9 cellular contexts compared by ENCODE assay signal in the genomic region with DNA sequence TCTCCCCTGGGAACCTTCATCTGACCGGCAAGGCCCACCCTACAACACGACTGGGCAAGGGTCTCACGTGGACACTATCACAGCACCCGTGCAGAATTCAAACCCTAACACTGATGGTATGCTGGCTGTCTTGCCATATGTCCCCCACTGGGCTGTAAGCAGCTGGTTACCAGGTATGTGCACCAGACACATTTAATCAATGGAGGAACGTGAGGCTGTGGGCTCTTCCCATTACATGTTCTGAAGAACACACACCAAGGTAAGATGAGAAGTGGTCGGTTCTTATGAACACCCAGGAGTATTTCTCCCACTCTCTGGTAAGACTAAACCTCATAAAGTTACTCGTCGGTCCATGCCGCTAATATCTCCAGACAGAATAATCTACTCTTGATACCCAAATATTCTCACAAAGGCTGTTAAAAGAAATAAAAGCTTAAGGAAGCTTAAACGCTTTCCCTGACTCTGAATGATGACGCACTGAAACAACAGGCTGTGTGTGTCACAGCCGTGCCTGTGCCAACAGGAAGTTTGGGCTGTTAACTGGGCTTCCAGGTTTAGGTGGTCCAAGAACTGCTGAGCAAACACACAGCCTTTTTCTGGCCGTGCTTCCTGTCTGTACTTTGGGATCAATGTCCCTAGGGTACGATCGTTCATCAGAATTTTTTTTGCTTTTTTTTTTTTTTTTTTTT.
DNase-seq lines count a peak whose midpoint lies in the region; ATAC-seq and TF ChIP-seq lines count a peak whose summit lies in the region.
"Had no signal": no experiment of that assay in that cellular context is flagged by ENCODE, and none has a peak within 500 bp of the region (broad histone marks: within the 10 kb centered on the region; RNA-seq: fewer than 3 reads in every experiment).

No MANE protein-coding gene starts in this region.

- POLR2A ChIA-PET in CD4-positive, alpha-beta memory T cell (lab: Charles Lee; ENCODE audit: partially characterized antibody), result no interaction called here

- H3K4me3 Mint-ChIP-seq in CD4-positive, alpha-beta memory T cell, result no peak overlapping the region
- H3K4me3 Mint-ChIP-seq in natural killer cell treated with Interleukin-12 subunit alpha and Interleukin-12 subunit beta and Interleukin-15 and Interleukin-18, amount 100 ng/mL, for 72 hours, result no peak overlapping the region
- H3K4me3 Mint-ChIP-seq: activated naive CD8-positive, alpha-beta T cell treated with anti-CD3 and anti-CD28 coated beads, Interleukin-2, amount 10 ng/mL, durations not matched to agents 7 days and 5 days had no signal

- H3K27ac ChIP-seq in duodenal mucosa (ENCODE audit: low read depth, low read length) (peak overlapping the region; percentile 15), transverse colon (peak overlapping the region; percentile 28 to 43 (median 40))
- no peak overlapping the region for H3K27ac ChIP-seq in CD4-positive, alpha-beta memory T cell (ENCODE audit: low read depth, low read length)
- H3K27ac ChIP-seq: neutrophil had no signal

- in situ Hi-C loops in transverse colon (cut with MboI; ENCODE audit: low pct_ligation_motif_present in 1 of 4, low pct_unique_long_range_greater_than_20kb in 1 of 4, low sequenced_read_pairs in 3 of 4), result no loop called here

- H3K27me3 Mint-ChIP-seq in CD4-positive, alpha-beta memory T cell, result no peaks in the 10 kb centered on the region
- no peaks in the 10 kb centered on the region for H3K27me3 Mint-ChIP-seq in natural killer cell treated with Interleukin-12 subunit alpha and Interleukin-12 subunit beta and Interleukin-15 and Interleukin-18, amount 100 ng/mL, for 72 hours
- H3K27me3 Mint-ChIP-seq: activated naive CD8-positive, alpha-beta T cell treated with anti-CD3 and anti-CD28 coated beads, Interleukin-2, amount 10 ng/mL, durations not matched to agents 7 days and 5 days had no signal

- CTCF ChIA-PET in CD4-positive, alpha-beta memory T cell (lab: Charles Lee; ENCODE audit: partially characterized antibody), result no interaction called here

- H3K9ac ChIP-seq in duodenal mucosa (ENCODE audit: low read depth in 1 of 2, low read length in 2 of 2), result peak overlapping the region in 1 of 2 donors; percentile 0

- TF ChIP-seq POLR2A in lower leg skin (IDR thresholded peaks at IDR 0.05) (no peak), transverse colon (IDR thresholded peaks at IDR 0.05) (no peak)

- TF ChIP-seq CTCF in lower leg skin (IDR thresholded peaks at IDR 0.05) (no peak), transverse colon (IDR thresholded peaks at IDR 0.05) (no peak)

- no peaks in the 10 kb centered on the region for H3K9me3 Mint-ChIP-seq in CD4-positive, alpha-beta memory T cell
- H3K9me3 Mint-ChIP-seq in natural killer cell treated with Interleukin-12 subunit alpha and Interleukin-12 subunit beta and Interleukin-15 and Interleukin-18, amount 100 ng/mL, for 72 hours, result no peaks in the 10 kb centered on the region
- H3K9me3 Mint-ChIP-seq: activated naive CD8-positive, alpha-beta T cell treated with anti-CD3 and anti-CD28 coated beads, Interleukin-2, amount 10 ng/mL, durations not matched to agents 7 days and 5 days had no signal

- peak overlapping the region in 2 of 7 donors; percentile 31 to 70 for H3K27ac Mint-ChIP-seq in CD4-positive, alpha-beta memory T cell
- H3K27ac Mint-ChIP-seq in natural killer cell treated with Interleukin-12 subunit alpha and Interleukin-12 subunit beta and Interleukin-15 and Interleukin-18, amount 100 ng/mL, for 72 hours, result no peak overlapping the region
- H3K27ac Mint-ChIP-seq: activated naive CD8-positive, alpha-beta T cell treated with anti-CD3 and anti-CD28 coated beads, Interleukin-2, amount 10 ng/mL, durations not matched to agents 7 days and 5 days had no signal

- H3K36me3 Mint-ChIP-seq in CD4-positive, alpha-beta memory T cell, result peaks cover 10 to 25% of the 10 kb centered on the region in 2 donors
- peaks cover 6% of the 10 kb centered on the region for H3K36me3 Mint-ChIP-seq in natural killer cell treated with Interleukin-12 subunit alpha and Interleukin-12 subunit beta and Interleukin-15 and Interleukin-18, amount 100 ng/mL, for 72 hours

- DNase-seq in NCI-H2029 treated with DMSO at 0.1 percent for 48 hours (lab: John Stamatoyannopoulos, UW), result peak; percentile 75
- DNase-seq in lower leg skin (ENCODE audit: low spot score in 2 of 2), result peak; percentile 36 to 81
- peak; percentile 56 for DNase-seq in transverse colon
- DNase-seq in CD4-positive, alpha-beta memory T cell, result no peak
- no peak for DNase-seq in natural killer cell treated with Interleukin-12 subunit alpha and Interleukin-12 subunit beta and Interleukin-15 and Interleukin-18, amount 100 ng/mL, for 72 hours (ENCODE audit: low spot score)
- DNase-seq in NCI-H2227 (lab: John Stamatoyannopoulos, UW; ENCODE audit: unreplicated experiment), result no peak
- DNase-seq: activated naive CD8-positive, alpha-beta T cell treated with anti-CD3 and anti-CD28 coated beads, Interleukin-2, amount 10 ng/mL, durations not matched to agents 7 days and 5 days had no signal

- no peaks in the 10 kb centered on the region for H3K9me3 ChIP-seq in duodenal mucosa (ENCODE audit: control insufficient read depth in 1 of 2, low read length in 2 of 2)
- H3K9me3 ChIP-seq in transverse colon, result no peaks in the 10 kb centered on the region
- no peaks in the 10 kb centered on the region for H3K9me3 ChIP-seq in CD4-positive, alpha-beta memory T cell (ENCODE audit: control insufficient read depth in 1 of 2, low read length in 2 of 2)
- H3K9me3 ChIP-seq: neutrophil had no signal

- TF ChIP-seq EP300 in transverse colon (IDR thresholded peaks at IDR 0.05; ENCODE audit: low read depth), result no peak

- peaks cover 8 to 15% of the 10 kb centered on the region in 2 donors for H3K4me1 ChIP-seq in duodenal mucosa (ENCODE audit: control insufficient read depth in 1 of 2, insufficient read depth in 2 of 2, low read length in 2 of 2)
- peaks cover 0 to 9% (median 4%) of the 10 kb centered on the region in 4 donors for H3K4me1 ChIP-seq in transverse colon
- no peaks in the 10 kb centered on the region for H3K4me1 ChIP-seq in CD4-positive, alpha-beta memory T cell (ENCODE audit: insufficient read depth, low read length)

- intact Hi-C loops in lower leg skin (cut with DNase I; ENCODE audit: low total_unique reads), result no loop called here
- intact Hi-C loops in transverse colon (cut with DNase I; ENCODE audit: low total_unique reads), result no loop called here
- intact Hi-C loops in CD4-positive, alpha-beta memory T cell (cut with micrococcal nuclease), result no loop called here

- H3K36me3 ChIP-seq in duodenal mucosa (ENCODE audit: control insufficient read depth in 1 of 2, insufficient read depth in 2 of 2, low read length in 2 of 2), result peaks cover 0 to 2% of the 10 kb centered on the region in 2 donors
- no peaks in the 10 kb centered on the region for H3K36me3 ChIP-seq in transverse colon
- no peaks in the 10 kb centered on the region for H3K36me3 ChIP-seq in CD4-positive, alpha-beta memory T cell (ENCODE audit: insufficient read depth, low read length)
- H3K36me3 ChIP-seq: neutrophil had no signal

- no peak for ATAC-seq in natural killer cell treated with Interleukin-12 subunit alpha and Interleukin-12 subunit beta and Interleukin-15 and Interleukin-18, amount 100 ng/mL, for 72 hours

- no peak overlapping the region for H3K4me3 ChIP-seq in duodenal mucosa (ENCODE audit: low read depth in 1 of 2, low read length in 2 of 2)
- H3K4me3 ChIP-seq in lower leg skin (ENCODE audit: low read depth, poor library complexity, severe bottlenecking), result no peak overlapping the region
- H3K4me3 ChIP-seq in transverse colon, result no peak overlapping the region
- no peak overlapping the region for H3K4me3 ChIP-seq in CD4-positive, alpha-beta memory T cell (ENCODE audit: low read length in 2 of 2)

- H3K4me1 Mint-ChIP-seq in CD4-positive, alpha-beta memory T cell, result peaks cover 4 to 13% (median 8%) of the 10 kb centered on the region in 4 donors
- peaks cover 11% of the 10 kb centered on the region in 2 donors for H3K4me1 Mint-ChIP-seq in natural killer cell treated with Interleukin-12 subunit alpha and Interleukin-12 subunit beta and Interleukin-15 and Interleukin-18, amount 100 ng/mL, for 72 hours (ENCODE audit: low read depth in 2 of 2)

- WGBS in lower leg skin, 2 donors, result 69 to 74% methylated on average over 15 of the region's 15 CpGs
- WGBS in transverse colon (ENCODE audit: low coverage in 1 of 2), 2 donors, result 56 to 63% methylated on average over 12 to 15 of the region's 15 CpGs

- no peaks in the 10 kb centered on the region for H3K27me3 ChIP-seq in duodenal mucosa (ENCODE audit: control insufficient read depth in 1 of 2, insufficient read depth in 2 of 2, low read length in 2 of 2)
- H3K27me3 ChIP-seq in transverse colon, result no peaks in the 10 kb centered on the region
- H3K27me3 ChIP-seq in CD4-positive, alpha-beta memory T cell (ENCODE audit: insufficient read depth, low read length), result no peaks in the 10 kb centered on the region
- H3K27me3 ChIP-seq: neutrophil had no signal

Comparison
In these comparisons a context has a peak if more than half of its experiments do, and no peak if none do; other contexts are left out.
1. DNase-seq: peak in NCI-H2029 treated with DMSO at 0.1 percent for 48 hours (single experiment), lower leg skin (2 of 2) and transverse colon (single experiment); none in CD4-positive, alpha-beta memory T cell (0 of 5), natural killer cell treated with Interleukin-12 subunit alpha and Interleukin-12 subunit beta and Interleukin-15 and Interleukin-18, amount 100 ng/mL, for 72 hours (single experiment) and NCI-H2227 (single experiment).